In genomic region chr5:154444559-154445421, GRCh38 we compare ENCODE assay signal across 8 cellular contexts. TPM values are rescaled to one million over a fixed set of nuclear protein-coding genes. Genes with fewer than 3 reads are reported as not detected.
DNase-seq lines count a peak whose midpoint lies in the region; ATAC-seq and TF ChIP-seq lines count a peak whose summit lies in the region.

No MANE protein-coding gene starts in this region.

- peaks cover 28% of the 10 kb centered on the region for H3K36me3 Mint-ChIP-seq in activated T-helper 2 cell treated with anti-CD3 and anti-CD28 coated beads, Interferon-gamma antibody, Interleukin-2, Interleukin-4, amounts not matched to agents 10 μg/mL and 5 μg/mL and 100 μg/mL, durations not matched to agents 14 hours and 24 hours and 36 hours (ENCODE audit: low read depth)

- peak; percentile 2 for ATAC-seq in Right ventricle myocardium superior (ENCODE audit: poor library complexity)
- ATAC-seq in activated CD4-positive, CD25-positive, alpha-beta regulatory T cell treated with anti-CD3 and anti-CD28 coated beads, Interleukin-2, amount 50 U/mL, for 24 hours = no peak

- no peaks in the 10 kb centered on the region for H3K9me3 ChIP-seq in parathyroid adenoma (ENCODE audit: control insufficient read depth, low read length)

- intact Hi-C loops in Right ventricle myocardium superior (cut with DNase I) = no loop called here
- intact Hi-C loops in cardiac septum (cut with DNase I) = no loop called here
- intact Hi-C loops in activated T-helper 2 cell treated with anti-CD3 and anti-CD28 coated beads, Interferon-gamma antibody, Interleukin-2, Interleukin-4, amounts not matched to agents 10 μg/mL and 5 μg/mL and 100 μg/mL, durations not matched to agents 14 hours and 24 hours and 36 hours (cut with micrococcal nuclease) = loop anchor here (1.0 to 10.0 kb wide), 6 partner anchors 250 to 500 kb away; partner anchors contain the start of genes CNOT8, FAM114A2, GALNT10 and LARP1

- peak overlapping the region; percentile 83 for H2AFZ ChIP-seq in parathyroid adenoma

- H3K27me3 Mint-ChIP-seq in activated T-helper 2 cell treated with anti-CD3 and anti-CD28 coated beads, Interferon-gamma antibody, Interleukin-2, Interleukin-4, amounts not matched to agents 10 μg/mL and 5 μg/mL and 100 μg/mL, durations not matched to agents 14 hours and 24 hours and 36 hours (ENCODE audit: low read depth) = no peaks in the 10 kb centered on the region

- peak overlapping the region; percentile 9 for H3K9ac ChIP-seq in parathyroid adenoma

- no peaks in the 10 kb centered on the region for H3K27me3 ChIP-seq in parathyroid adenoma (ENCODE audit: control insufficient read depth, insufficient read depth, low read length)

- no peak for TF ChIP-seq CTCF in parathyroid adenoma (IDR thresholded peaks at IDR 0.05)

- no peaks in the 10 kb centered on the region for H3K9me3 Mint-ChIP-seq in activated T-helper 2 cell treated with anti-CD3 and anti-CD28 coated beads, Interferon-gamma antibody, Interleukin-2, Interleukin-4, amounts not matched to agents 10 μg/mL and 5 μg/mL and 100 μg/mL, durations not matched to agents 14 hours and 24 hours and 36 hours

- H3K4me1 Mint-ChIP-seq in activated T-helper 2 cell treated with anti-CD3 and anti-CD28 coated beads, Interferon-gamma antibody, Interleukin-2, Interleukin-4, amounts not matched to agents 10 μg/mL and 5 μg/mL and 100 μg/mL, durations not matched to agents 14 hours and 24 hours and 36 hours (ENCODE audit: low read depth) = peaks cover 28% of the 10 kb centered on the region

- no peaks in the 10 kb centered on the region for H3K36me3 ChIP-seq in parathyroid adenoma (ENCODE audit: control insufficient read depth, insufficient read depth, low read length)

- peak overlapping the region; percentile 68 for H3K4me2 ChIP-seq in parathyroid adenoma (ENCODE audit: low read length)

- peak overlapping the region; percentile 94 for H3K27ac Mint-ChIP-seq in activated T-helper 2 cell treated with anti-CD3 and anti-CD28 coated beads, Interferon-gamma antibody, Interleukin-2, Interleukin-4, amounts not matched to agents 10 μg/mL and 5 μg/mL and 100 μg/mL, durations not matched to agents 14 hours and 24 hours and 36 hours

- DNase-seq in Right ventricle myocardium superior (no peak), cardiac septum (ENCODE audit: low spot score) (no peak), LHCN-M2 (ENCODE audit: low read depth) (peak; percentile 14), germinal center (ENCODE audit: low spot score) (peak; percentile 29), NCI-H2107 (lab: John Stamatoyannopoulos, UW) (no peak)
- DNase-seq in activated T-helper 2 cell treated with anti-CD3 and anti-CD28 coated beads, Interferon-gamma antibody, Interleukin-2, Interleukin-4, amounts not matched to agents 10 μg/mL and 5 μg/mL and 100 μg/mL, durations not matched to agents 14 hours and 24 hours and 36 hours (ENCODE audit: low spot score) = peak; percentile 10

- H3K79me2 ChIP-seq in parathyroid adenoma = peaks cover 13% of the 10 kb centered on the region

- H3K4me3 Mint-ChIP-seq in activated T-helper 2 cell treated with anti-CD3 and anti-CD28 coated beads, Interferon-gamma antibody, Interleukin-2, Interleukin-4, amounts not matched to agents 10 μg/mL and 5 μg/mL and 100 μg/mL, durations not matched to agents 14 hours and 24 hours and 36 hours (ENCODE audit: low read depth) = peak overlapping the region; percentile 98

- H3K4me3 ChIP-seq in parathyroid adenoma (ENCODE audit: low read depth, low read length) = peak overlapping the region; percentile 90

- H3K4me1 ChIP-seq in parathyroid adenoma = no peaks in the 10 kb centered on the region

- H3K27ac ChIP-seq in parathyroid adenoma = peak overlapping the region; percentile 16

RNA-seq across cellular contexts. Expression of gene SAP30L, which starts 1.0 kb away (rescaled TPM):
- total RNA-seq in Right ventricle myocardium superior (32.4 TPM), cardiac septum (32.3 TPM), LHCN-M2 (2014; rRNA removed) (17.3 and 19.3 TPM in 2 replicates)
- 29.8 TPM for polyA plus RNA-seq in LHCN-M2 (2012)
- 35.9 and 36.0 TPM in 2 replicates for total RNA-seq in activated T-helper 2 cell treated with anti-CD3 and anti-CD28 coated beads, Interferon-gamma antibody, Interleukin-2, Interleukin-4, amounts not matched to agents 10 μg/mL and 5 μg/mL and 100 μg/mL, durations not matched to agents 14 hours and 24 hours and 36 hours

RNA-seq across cellular contexts. Expression of gene HAND1, which starts 33.2 kb away (rescaled TPM):
- 23.4 TPM for total RNA-seq in Right ventricle myocardium superior
- 18.3 TPM for total RNA-seq in cardiac septum
- total RNA-seq in LHCN-M2 (2014; rRNA removed) = not detected in 2 replicates
- not detected for polyA plus RNA-seq in LHCN-M2 (2012)
- not detected in 2 replicates for total RNA-seq in activated T-helper 2 cell treated with anti-CD3 and anti-CD28 coated beads, Interferon-gamma antibody, Interleukin-2, Interleukin-4, amounts not matched to agents 10 μg/mL and 5 μg/mL and 100 μg/mL, durations not matched to agents 14 hours and 24 hours and 36 hours

Comparison
In these comparisons a context has a peak if more than half of its experiments do, and no peak if none do; other contexts are left out.
1. DNase-seq: peak in LHCN-M2 (single experiment), activated T-helper 2 cell treated with anti-CD3 and anti-CD28 coated beads, Interferon-gamma antibody, Interleukin-2, Interleukin-4, amounts not matched to agents 10 μg/mL and 5 μg/mL and 100 μg/mL, durations not matched to agents 14 hours and 24 hours and 36 hours (single experiment) and germinal center (single experiment); none in Right ventricle myocardium superior (single experiment), cardiac septum (single experiment) and NCI-H2107 (single experiment).
2. RNA of gene HAND1, which starts 33.2 kb away (total RNA-seq): 23.4 TPM in Right ventricle myocardium superior (single experiment) and 18.3 TPM in cardiac septum (single experiment); not detected in LHCN-M2 and not detected in activated T-helper 2 cell treated with anti-CD3 and anti-CD28 coated beads, Interferon-gamma antibody, Interleukin-2, Interleukin-4, amounts not matched to agents 10 μg/mL and 5 μg/mL and 100 μg/mL, durations not matched to agents 14 hours and 24 hours and 36 hours; every median in the first group is over 10 times any median in the second.